In the genomic region with DNA sequence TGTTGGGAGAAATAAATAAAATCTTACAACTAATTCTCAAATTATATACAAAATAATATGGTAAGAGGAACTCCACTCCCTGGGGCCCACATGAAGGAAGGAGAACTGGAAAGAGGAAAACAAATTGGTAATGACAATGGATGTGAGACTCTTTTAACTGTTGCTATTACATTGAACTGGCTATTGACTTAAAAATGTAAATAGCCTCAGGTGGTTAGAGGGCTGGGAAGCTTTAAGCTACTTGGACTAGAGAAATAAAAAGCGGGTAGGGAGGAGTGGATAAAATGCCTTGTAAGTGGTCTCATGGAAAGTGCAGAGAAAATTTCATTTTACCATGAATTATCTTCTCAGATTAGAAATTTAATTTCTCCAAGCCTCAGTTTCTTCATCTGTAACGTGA, we compare ENCODE assay signal across 15 cellular contexts.
A peak's percentile ranks its signal among the peaks of the same experiment; 100 is the strongest.
DNase-seq lines count a peak whose midpoint lies in the region; ATAC-seq lines count a peak whose summit lies in the region.
"Had no signal": no experiment of that assay in that cellular context is flagged by ENCODE, and none has a peak within 500 bp of the region (broad histone marks: within the 10 kb centered on the region; RNA-seq: fewer than 3 reads in every experiment).

No MANE protein-coding gene starts in this region.

- DNase-seq in ELF-1 (ENCODE audit: low read depth, low spot score) (peak; percentile 4), NCI-H146 (lab: John Stamatoyannopoulos, UW) (peak; percentile 22), NCI-H748 treated with DMSO at 0.1 percent for 48 hours (lab: John Stamatoyannopoulos, UW) (peak; percentile 23), iPS DF 19.7 (ENCODE audit: low read depth, low spot score) (peak; percentile 12), head of caudate nucleus (no peak), H4 (ENCODE audit: low spot score) (no peak)
- DNase-seq: Calu3; CD8-positive, alpha-beta T cell; DMS 273 treated with DMSO at 0.1 percent for 48 hours; DMS53; DND-41; EL; GDM1 had no signal

- intact Hi-C loops in head of caudate nucleus (cut with DNase I): no loop called here

- ATAC-seq in GM21423 (IDR thresholded peaks at IDR 0.05; ENCODE audit: unreplicated experiment): no peak
- ATAC-seq: CD8-positive, alpha-beta T cell; HepG2 had no signal

Comparison
In these comparisons a context has a peak if more than half of its experiments do, and no peak if none do; other contexts are left out.
1. DNase-seq: peak in ELF-1 (single experiment), NCI-H146 (single experiment), NCI-H748 treated with DMSO at 0.1 percent for 48 hours (single experiment) and iPS DF 19.7 (single experiment); none in head of caudate nucleus (0 of 42) and H4 (single experiment).